Comparison of ENCODE assay signal across 11 cellular contexts in genomic region chr16:27402964-27403600, GRCh38. TPM values are rescaled to one million over a fixed set of nuclear protein-coding genes. Genes with fewer than 3 reads are reported as not detected.
DNase-seq lines count a peak whose midpoint lies in the region; ATAC-seq and TF ChIP-seq lines count a peak whose summit lies in the region.
"Had no signal": no experiment of that assay in that cellular context is flagged by ENCODE, and none has a peak within 500 bp of the region (broad histone marks: within the 10 kb centered on the region; RNA-seq: fewer than 3 reads in every experiment).

No MANE protein-coding gene starts in this region.

- no peaks in the 10 kb centered on the region for H3K36me3 ChIP-seq in spleen
- H3K36me3 ChIP-seq: cardiac muscle cell had no signal

- peak overlapping the region; percentile 96 to 97 for H3K27ac Mint-ChIP-seq in T-cell

- H3K27me3 Mint-ChIP-seq in T-cell = no peaks in the 10 kb centered on the region

- ATAC-seq in T-cell (replicated peaks in 1 of 4) (no peak), HG02763 (IDR thresholded peaks at IDR 0.05; ENCODE audit: unreplicated experiment) (no peak), HG03175 (IDR thresholded peaks at IDR 0.05; ENCODE audit: unreplicated experiment) (no peak)

- CTCF ChIA-PET in T-cell (lab: Charles Lee) = interaction anchor here (0.6 to 3.2 kb wide), 4 partner anchors 24 to 293 kb away, joined by 3 to 17 read pairs (median 4); no protein-coding TSS in a partner anchor
- CTCF ChIA-PET in RWPE1 (lab: Yijun Ruan, JAX) = interaction anchor here (0.5 kb wide), 1 partner anchor 688 kb away, joined by 3 read pairs; no protein-coding TSS in a partner anchor

- peaks cover 18 to 100% (median 92%) of the 10 kb centered on the region in 6 donors for H3K4me1 ChIP-seq in spleen

- DNase-seq in T-cell (peak in 12 of 34 experiments; percentile 19 to 46 (median 32)), astrocyte of the spinal cord (ENCODE audit: low read depth, low spot score) (peak; percentile 30), spleen (no peak), NCI-H446 (lab: John Stamatoyannopoulos, UW) (no peak), RWPE1 (ENCODE audit: low spot score) (no peak)
- DNase-seq: NCI-H2029, T1000 had no signal

- WGBS in spleen, 5 donors = 48 to 73% (median 65%) methylated on average over 19 to 20 of the region's 20 CpGs

- H3K36me3 Mint-ChIP-seq in T-cell = peaks cover 2% of the 10 kb centered on the region

- peaks cover 0 to 22% (median 0%) of the 10 kb centered on the region in 7 donors for H3K27me3 ChIP-seq in spleen (replicated peaks in 1 of 7)
- H3K27me3 ChIP-seq: cardiac muscle cell had no signal

- peak overlapping the region; percentile 88 to 99 (median 92) for H3K4me3 Mint-ChIP-seq in T-cell

- peaks cover 70 to 86% (median 85%) of the 10 kb centered on the region in 3 donors for H3K4me1 Mint-ChIP-seq in T-cell

- H3K9me3 ChIP-seq in spleen = no peaks in the 10 kb centered on the region

- H3K9me3 Mint-ChIP-seq in T-cell = no peaks in the 10 kb centered on the region

- in situ Hi-C loops in astrocyte of the spinal cord (cut with HindIII; ENCODE audit: low sequenced_read_pairs) = no loop called here

- peak overlapping the region; percentile 83 for H3K4me3 ChIP-seq in GM12875 (ENCODE audit: low read depth, low read length)
- H3K4me3 ChIP-seq in astrocyte of the spinal cord (ENCODE audit: low read depth, low read length) = no peak overlapping the region
- peak overlapping the region; percentile 18 to 72 (median 42) for H3K4me3 ChIP-seq in spleen
- H3K4me3 ChIP-seq: cardiac muscle cell had no signal

- TF ChIP-seq CTCF in GM12875 (IDR thresholded peaks at IDR 0.05; ENCODE audit: borderline replicate concordance, insufficient read depth, low read depth, low read length) = no peak
- no peak for TF ChIP-seq CTCF in astrocyte of the spinal cord (IDR thresholded peaks at IDR 0.05; ENCODE audit: low read depth, low read length)
- no peak for TF ChIP-seq CTCF in spleen (IDR thresholded peaks at IDR 0.05 in 8 of 11, conservative IDR thresholded peaks at IDR 0.05 in 3 of 11)
- no peak for TF ChIP-seq CTCF in RWPE1 (conservative IDR thresholded peaks at IDR 0.05; ENCODE audit: low read depth)

- intact Hi-C loops in spleen (cut with DNase I; ENCODE audit: low total_unique reads) = no loop called here

- TF ChIP-seq POLR2A in spleen (IDR thresholded peaks at IDR 0.05) = no peak

- H3K27ac ChIP-seq in spleen = peak overlapping the region; percentile 5 to 91 (median 66)
- H3K27ac ChIP-seq in RWPE1 = no peak overlapping the region
- H3K27ac ChIP-seq: cardiac muscle cell had no signal

- POLR2A ChIA-PET in T-cell (lab: Charles Lee) (interaction anchor here (1.4 to 6.8 kb wide), 5 partner anchors 35 to 168 kb away, joined by 5 to 88 read pairs (median 9); partner anchors contain the start of genes GTF3C1 (in 1 of the 2) and KATNIP (in 1 of the 2)), RWPE1 (lab: Yijun Ruan, JAX; ENCODE audit: low non-redundant PET) (no interaction called here)

RNA-seq across cellular contexts. Expression of gene IL21R, which starts 1.1 kb away (rescaled TPM):
- 10 to 100 TPM; 35.6 to 44.3 (median 38.2) TPM for total RNA-seq in T-cell
- total RNA-seq in spleen = 10 to 100 TPM in 6 of 7 donors, 1 to 10 TPM in 1; 8.7 to 19.7 (median 13.0) TPM
- polyA plus RNA-seq in spleen = 1 to 10 TPM; 2.7 to 6.0 (median 3.3) TPM
- total RNA-seq: cardiac muscle cell had no signal
- polyA plus RNA-seq: cardiac muscle cell had no signal
